9 cellular contexts compared by ENCODE assay signal in the genomic region with DNA sequence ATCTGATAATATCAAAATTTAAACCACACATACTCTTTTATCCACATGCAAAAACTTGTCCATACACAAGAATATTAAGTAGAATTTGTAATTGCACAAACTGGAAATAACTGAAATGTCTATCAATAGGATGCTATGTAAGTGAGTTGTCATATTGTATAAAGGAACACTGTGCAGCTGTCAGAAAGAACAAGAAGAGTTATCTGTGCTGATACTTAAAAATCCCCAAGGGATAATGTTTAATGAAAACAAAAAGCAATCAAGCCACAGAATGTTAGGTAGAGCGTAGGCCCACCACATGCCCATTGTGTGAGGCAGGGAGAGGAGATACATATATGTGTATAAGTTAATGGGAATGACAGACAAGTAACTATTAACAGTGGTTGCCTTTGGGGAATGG. TPM values are rescaled to one million over a fixed set of nuclear protein-coding genes. Genes with fewer than 3 reads are reported as not detected.
DNase-seq lines count a peak whose midpoint lies in the region; ATAC-seq and TF ChIP-seq lines count a peak whose summit lies in the region.
"Had no signal": no experiment of that assay in that cellular context is flagged by ENCODE, and none has a peak within 500 bp of the region (broad histone marks: within the 10 kb centered on the region; RNA-seq: fewer than 3 reads in every experiment).

No MANE protein-coding gene starts in this region.

- TF ChIP-seq CTCF in MCF 10A (IDR thresholded peaks at IDR 0.05; ENCODE audit: unreplicated experiment) (no peak), lung (IDR thresholded peaks at IDR 0.05; ENCODE audit: control extremely low read depth, extremely low read depth) (no peak), suprapubic skin (IDR thresholded peaks at IDR 0.05) (no peak)

- no TSS peak for BruUV-seq in MCF 10A (replicated peaks; lab: Mats Ljungman, UMichigan)

- H3K4me1 ChIP-seq in lung (ENCODE audit: control insufficient read depth in 2 of 2, insufficient read depth in 2 of 2, low read length in 2 of 2) (peaks cover 5 to 9% of the 10 kb centered on the region in 2 donors), suprapubic skin (peaks cover 51% of the 10 kb centered on the region)

- peaks cover 27% of the 10 kb centered on the region for H3K36me3 Mint-ChIP-seq in MCF 10A (ENCODE audit: insufficient read depth, unreplicated experiment)

- H3K9me3 ChIP-seq in lung (ENCODE audit: control insufficient read depth in 2 of 2, insufficient read depth in 1 of 2, low read length in 1 of 2) = no peaks in the 10 kb centered on the region
- H3K9me3 ChIP-seq in suprapubic skin = no peaks in the 10 kb centered on the region

- no peaks in the 10 kb centered on the region for H3K36me3 ChIP-seq in lung (ENCODE audit: control insufficient read depth in 2 of 2, insufficient read depth in 2 of 2, low read length in 2 of 2)
- H3K36me3 ChIP-seq in suprapubic skin = peaks cover 21% of the 10 kb centered on the region

- H3K27me3 ChIP-seq in lung (ENCODE audit: control insufficient read depth, insufficient read depth) = no peaks in the 10 kb centered on the region
- H3K27me3 ChIP-seq in suprapubic skin = no peaks in the 10 kb centered on the region

- CTCF ChIA-PET in MCF 10A (lab: Yijun Ruan, JAX) = interaction anchor here (0.6 to 4.3 kb wide), 4 partner anchors 60 to 1830 kb away, joined by 3 to 18 read pairs (median 4); no protein-coding TSS in a partner anchor

- H3K9me3 Mint-ChIP-seq in MCF 10A (ENCODE audit: unreplicated experiment) = no peaks in the 10 kb centered on the region

- POLR2A ChIA-PET in MCF 10A (lab: Yijun Ruan, JAX) = interaction anchor here (1.3 to 7.4 kb wide), 6 partner anchors 59 to 161 kb away, joined by 5 to 116 read pairs (median 28); a partner anchor contains a TSS

- no peak for TF ChIP-seq EP300 in suprapubic skin (IDR thresholded peaks at IDR 0.05)

- no peak for ATAC-seq in lung (ENCODE audit: insufficient read depth, low FRiP score)
- no peak for ATAC-seq in HG02981 (IDR thresholded peaks at IDR 0.05; ENCODE audit: unreplicated experiment)
- no peak for ATAC-seq in GM21723 (IDR thresholded peaks at IDR 0.05; ENCODE audit: unreplicated experiment)
- no peak for ATAC-seq in HG03280 (IDR thresholded peaks at IDR 0.05; ENCODE audit: unreplicated experiment)

- TF ChIP-seq POLR2A in suprapubic skin (IDR thresholded peaks at IDR 0.05) = no peak

- H3K27ac ChIP-seq in lung (ENCODE audit: low read depth in 1 of 2, low read length in 1 of 2) (no peak overlapping the region), suprapubic skin (peak overlapping the region; percentile 92)

- DNase-seq in DMS 273 (lab: John Stamatoyannopoulos, UW; ENCODE audit: unreplicated experiment) = peak; percentile 16
- no peak for DNase-seq in DMS 273 treated with DMSO at 0.1 percent for 48 hours (lab: John Stamatoyannopoulos, UW)
- no peak for DNase-seq in MCF 10A (ENCODE audit: unreplicated experiment)
- no peak for DNase-seq in lung (ENCODE audit: low spot score)
- DNase-seq in suprapubic skin (ENCODE audit: low spot score in 2 of 2) = no peak
- DNase-seq: NCI-H774 had no signal

- intact Hi-C loops in MCF 10A (cut with micrococcal nuclease) = loop anchor here (10.0 kb wide), 1 partner anchor 162 kb away; a partner anchor contains a TSS

- H3K4me3 Mint-ChIP-seq in MCF 10A (ENCODE audit: unreplicated experiment) = peak overlapping the region; percentile 96

- WGBS in lung, 2 donors = 38 to 42% methylated on average over 1 of the region's 1 CpG
- WGBS in suprapubic skin = 13% methylated on average over 1 of the region's 1 CpG

- peak overlapping the region; percentile 37 for H3K4me3 ChIP-seq in lung
- H3K4me3 ChIP-seq in suprapubic skin = peak overlapping the region; percentile 78

- H3K4me1 Mint-ChIP-seq in MCF 10A (ENCODE audit: insufficient read depth, unreplicated experiment) = peaks cover 33% of the 10 kb centered on the region

- no peaks in the 10 kb centered on the region for H3K27me3 Mint-ChIP-seq in MCF 10A (ENCODE audit: insufficient read depth, unreplicated experiment)

- peak overlapping the region; percentile 73 for H3K27ac Mint-ChIP-seq in MCF 10A (ENCODE audit: low read depth, unreplicated experiment)

RNA-seq across cellular contexts. Expression of a gene that starts 25.9 kb away (rescaled TPM):
- total RNA-seq in MCF 10A (2022) (not detected in 2 replicates), lung (not detected), suprapubic skin (not detected)
- polyA plus RNA-seq in lung = not detected
